9 cellular contexts compared by ENCODE assay signal in the genomic region with DNA sequence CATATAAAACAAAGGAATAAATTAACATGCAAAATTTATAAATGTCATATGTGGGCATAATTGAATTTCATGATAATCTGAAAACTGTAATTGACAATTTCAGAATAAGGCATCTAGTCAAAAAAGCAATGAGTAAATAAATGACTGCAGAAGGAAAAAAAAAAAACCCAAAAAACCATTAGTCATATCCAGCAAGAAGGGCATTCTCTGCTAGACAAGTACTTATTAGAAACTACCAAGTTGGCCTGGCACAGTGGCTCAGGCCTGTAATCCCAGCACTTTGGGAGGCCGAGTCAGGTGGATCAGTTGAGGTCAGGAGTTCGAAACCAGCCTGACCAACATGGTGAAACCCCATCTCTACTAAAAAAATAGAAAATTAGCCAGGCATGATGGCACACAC.
"Had no signal": no experiment of that assay in that cellular context is flagged by ENCODE, and none has a peak within 500 bp of the region (broad histone marks: within the 10 kb centered on the region; RNA-seq: fewer than 3 reads in every experiment).

No MANE protein-coding gene starts in this region.

- ATAC-seq: GM23338, HCT116 had no signal

- H3K27ac ChIP-seq: GM23248 had no signal

- H3K9me3 Mint-ChIP-seq: GM23338, H9, HFFc6 had no signal

- H3K4me3 Mint-ChIP-seq: GM23338, H9, HFFc6 had no signal

- H3K4me3 ChIP-seq: GM23248, GM23338, HAP-1 had no signal

- DNase-seq: GM23248, GOT3, H7, H9, HCEC 1CT, HFFc6 had no signal

- H3K4me1 ChIP-seq: HAP-1 had no signal

- H3K9me3 ChIP-seq: HAP-1 had no signal

- H3K4me1 Mint-ChIP-seq: GM23338, H9 had no signal

- H3K27ac Mint-ChIP-seq: GM23338, H9, HFFc6 had no signal
